Comparison of ENCODE assay signal across 1 cellular context in genomic region chr10:70053896-70054641, GRCh38.
TF ChIP-seq lines count a peak whose summit lies in the region.

No MANE protein-coding gene starts in this region.

TF ChIP-seq in HepG2, 621 proteins besides CTCF, POLR2A, EP300 and RAD21 (continued from another document and continues in another):
- TF ChIP-seq ZBTB40 (IDR thresholded peaks at IDR 0.05), result no peak
- TF ChIP-seq ZBTB40 (CRISPR knock-in tag; IDR thresholded peaks at IDR 0.05), result peak; percentile 39; the same call in 1 of the 2 replicates
- TF ChIP-seq ZNF7 (CRISPR knock-in tag; IDR thresholded peaks at IDR 0.05), result no peak
- no peak for TF ChIP-seq MAZ (IDR thresholded peaks at IDR 0.05; ENCODE audit: borderline replicate concordance, low read depth, low read length)
- TF ChIP-seq MAZ (CRISPR knock-in tag; IDR thresholded peaks at IDR 0.05; ENCODE audit: low read depth), result 0 out of 2 replicates have a peak, but pooled peaks have one; percentile 26
- TF ChIP-seq NFKB2 (CRISPR knock-in tag; IDR thresholded peaks at IDR 0.05; ENCODE audit: borderline replicate concordance), result peak; percentile 21; the same call in 1 of the 2 replicates
- TF ChIP-seq AHR (CRISPR knock-in tag; IDR thresholded peaks at IDR 0.05), result peak; percentile 45; the same call in 1 of the 2 replicates
- peak; percentile 78 for TF ChIP-seq SOX5 (CRISPR knock-in tag; IDR thresholded peaks at IDR 0.05; ENCODE audit: borderline replicate concordance)
- TF ChIP-seq ZNF563 (CRISPR knock-in tag; IDR thresholded peaks at IDR 0.05), result no peak
- TF ChIP-seq SAP130 (CRISPR knock-in tag; IDR thresholded peaks at IDR 0.05; ENCODE audit: low read depth), result 0 out of 2 replicates have a peak, but pooled peaks have one; percentile 16
- 0 out of 2 replicates have a peak, but pooled peaks have one; percentile 2 for TF ChIP-seq DMAP1 (CRISPR knock-in tag; IDR thresholded peaks at IDR 0.05)
- TF ChIP-seq ATF7-NPFF (CRISPR knock-in tag; IDR thresholded peaks at IDR 0.05; ENCODE audit: low read depth), result 0 out of 2 replicates have a peak, but pooled peaks have one; percentile 40
- peak; percentile 41; the same call in 1 of the 2 replicates for TF ChIP-seq ZBTB4 (CRISPR knock-in tag; IDR thresholded peaks at IDR 0.05; ENCODE audit: borderline replicate concordance)
- peak; percentile 30; the same call in 1 of the 2 replicates for TF ChIP-seq ZNF747 (CRISPR knock-in tag; IDR thresholded peaks at IDR 0.05; ENCODE audit: borderline replicate concordance)
- peak; percentile 38; the same call in 1 of the 2 replicates for TF ChIP-seq ZSCAN25 (CRISPR knock-in tag; IDR thresholded peaks at IDR 0.05)
- no peak for TF ChIP-seq ZBTB25 (CRISPR knock-in tag; IDR thresholded peaks at IDR 0.05)
- TF ChIP-seq TFDP1 (CRISPR knock-in tag; IDR thresholded peaks at IDR 0.05; ENCODE audit: borderline replicate concordance), result 0 out of 2 replicates have a peak, but pooled peaks have one; percentile 14
- TF ChIP-seq SP4 (CRISPR knock-in tag; IDR thresholded peaks at IDR 0.05), result 0 out of 2 replicates have a peak, but pooled peaks have one; percentile 16
- TF ChIP-seq ZNF768 (CRISPR knock-in tag; IDR thresholded peaks at IDR 0.05), result 0 out of 2 replicates have a peak, but pooled peaks have one; percentile 13
- 0 out of 2 replicates have a peak, but pooled peaks have one; percentile 31 for TF ChIP-seq ELF4 (CRISPR knock-in tag; IDR thresholded peaks at IDR 0.05; ENCODE audit: borderline replicate concordance)
- TF ChIP-seq SIX4 (CRISPR knock-in tag; IDR thresholded peaks at IDR 0.05), result no peak
- peak; percentile 4; the same call in 1 of the 2 replicates for TF ChIP-seq ZNF777 (CRISPR knock-in tag; IDR thresholded peaks at IDR 0.05)
- TF ChIP-seq MED8 (CRISPR knock-in tag; IDR thresholded peaks at IDR 0.05; ENCODE audit: insufficient replicate concordance), result no peak
- TF ChIP-seq SOX6 (IDR thresholded peaks at IDR 0.05), result no peak
- TF ChIP-seq SOX6 (CRISPR knock-in tag; IDR thresholded peaks at IDR 0.05), result peak; percentile 84
- TF ChIP-seq TBX2 (CRISPR knock-in tag; IDR thresholded peaks at IDR 0.05; ENCODE audit: borderline replicate concordance), result peak; percentile 62
- TF ChIP-seq ZNF660 (CRISPR knock-in tag; IDR thresholded peaks at IDR 0.05; ENCODE audit: borderline replicate concordance, low read depth), result no peak
- TF ChIP-seq HNF4G (IDR thresholded peaks at IDR 0.05; ENCODE audit: borderline replicate concordance, low read depth, low read length), result no peak
- 0 out of 2 replicates have a peak, but pooled peaks have one; percentile 23 for TF ChIP-seq HNF4G (CRISPR knock-in tag; IDR thresholded peaks at IDR 0.05; ENCODE audit: borderline replicate concordance, low read depth)
- TF ChIP-seq HOXA3 (CRISPR knock-in tag; IDR thresholded peaks at IDR 0.05), result peak; percentile 9; the same call in 1 of the 2 replicates
- peak; percentile 54; the same call in 1 of the 2 replicates for TF ChIP-seq ZMYM4 (CRISPR knock-in tag; IDR thresholded peaks at IDR 0.05)
- TF ChIP-seq NONO (IDR thresholded peaks at IDR 0.05), result no peak
- 0 out of 2 replicates have a peak, but pooled peaks have one; percentile 19 for TF ChIP-seq NONO (CRISPR knock-in tag; conservative IDR thresholded peaks at IDR 0.05)
- peak; percentile 56; the same call in 1 of the 2 replicates for TF ChIP-seq ADNP (CRISPR knock-in tag; IDR thresholded peaks at IDR 0.05)
- no peak for TF ChIP-seq ZSCAN29 (CRISPR knock-in tag; conservative IDR thresholded peaks at IDR 0.05)
- TF ChIP-seq ZBTB7B (CRISPR knock-in tag; IDR thresholded peaks at IDR 0.05), result peak; percentile 43; the same call in 1 of the 2 replicates
- TF ChIP-seq KMT2A (CRISPR knock-in tag; IDR thresholded peaks at IDR 0.05), result peak; percentile 62
- TF ChIP-seq TSC22D2 (CRISPR knock-in tag; IDR thresholded peaks at IDR 0.05; ENCODE audit: borderline replicate concordance), result no peak; the same call in 1 of the 2 replicates
- TF ChIP-seq ZNF800 (CRISPR knock-in tag; IDR thresholded peaks at IDR 0.05), result 0 out of 2 replicates have a peak, but pooled peaks have one; percentile 39
- peak; percentile 45; the same call in 1 of the 2 replicates for TF ChIP-seq ZNF644 (CRISPR knock-in tag; IDR thresholded peaks at IDR 0.05; ENCODE audit: low read depth)
- TF ChIP-seq ZFY (CRISPR knock-in tag; IDR thresholded peaks at IDR 0.05), result peak; percentile 58
- peak; percentile 38; the same call in 1 of the 2 replicates for TF ChIP-seq ZNF788 (CRISPR knock-in tag; IDR thresholded peaks at IDR 0.05; ENCODE audit: borderline replicate concordance)
